In genomic region chr1:113756461-113756860, GRCh38 we compare ENCODE assay signal across 20 cellular contexts. TPM values are rescaled to one million over a fixed set of nuclear protein-coding genes. Genes with fewer than 3 reads are reported as not detected.
DNase-seq lines count a peak whose midpoint lies in the region; ATAC-seq and TF ChIP-seq lines count a peak whose summit lies in the region.
"Had no signal": no experiment of that assay in that cellular context is flagged by ENCODE, and none has a peak within 500 bp of the region (broad histone marks: within the 10 kb centered on the region; RNA-seq: fewer than 3 reads in every experiment).

No MANE protein-coding gene starts in this region.

- no peak overlapping the region for H3K9ac ChIP-seq in BLaER1
- H3K9ac ChIP-seq: parathyroid adenoma had no signal

- peaks cover 32% of the 10 kb centered on the region for H3K4me1 ChIP-seq in BLaER1
- H3K4me1 ChIP-seq in CD8-positive, alpha-beta memory T cell (ENCODE audit: insufficient read depth, low read length): peaks cover 10% of the 10 kb centered on the region
- no peaks in the 10 kb centered on the region for H3K4me1 ChIP-seq in ovary (ENCODE audit: insufficient read depth)
- H3K4me1 ChIP-seq: parathyroid adenoma had no signal

- H3K9me3 Mint-ChIP-seq in CD8-positive, alpha-beta memory T cell: no peaks in the 10 kb centered on the region
- H3K9me3 Mint-ChIP-seq in activated B cell treated with CpG ODN at 0.5 μM for 24 hours: no peaks in the 10 kb centered on the region
- H3K9me3 Mint-ChIP-seq in natural killer cell: no peaks in the 10 kb centered on the region
- H3K9me3 Mint-ChIP-seq: activated T-cell treated with anti-CD3 and anti-CD28 coated beads, Interleukin-2, amount 50 U/mL, for 24 hours had no signal

- H3K4me1 Mint-ChIP-seq in CD8-positive, alpha-beta memory T cell: peaks cover 28 to 43% (median 42%) of the 10 kb centered on the region in 3 donors
- H3K4me1 Mint-ChIP-seq in activated B cell treated with CpG ODN at 0.5 μM for 24 hours (peaks cover 21% of the 10 kb centered on the region), natural killer cell (peaks cover 44% of the 10 kb centered on the region in 2 donors)

- TF ChIP-seq CTCF in activated B cell treated with CpG ODN at 0.5 μM for 24 hours (IDR thresholded peaks at IDR 0.05) (no peak), natural killer cell (IDR thresholded peaks at IDR 0.05) (no peak), ovary (IDR thresholded peaks at IDR 0.05) (no peak)

- CTCF ChIA-PET in CD8-positive, alpha-beta memory T cell (lab: Charles Lee): no interaction called here
- CTCF ChIA-PET in activated B cell treated with CpG ODN at 0.5 μM for 24 hours (lab: Charles Lee): no interaction called here

- H3K9me3 ChIP-seq in BLaER1: no peaks in the 10 kb centered on the region
- no peaks in the 10 kb centered on the region for H3K9me3 ChIP-seq in CD8-positive, alpha-beta memory T cell (ENCODE audit: low read length)
- H3K9me3 ChIP-seq in ovary: no peaks in the 10 kb centered on the region
- H3K9me3 ChIP-seq: thyroid gland had no signal

- no peak for TF ChIP-seq POLR2A in ovary (IDR thresholded peaks at IDR 0.05)

- H3K27ac ChIP-seq in BLaER1: no peak overlapping the region
- no peak overlapping the region for H3K27ac ChIP-seq in CD8-positive, alpha-beta memory T cell (ENCODE audit: low read depth, low read length)
- no peak overlapping the region for H3K27ac ChIP-seq in ovary
- H3K27ac ChIP-seq: C4-2B, parathyroid adenoma, skin epidermis, thyroid gland had no signal

- no peak for DNase-seq in CD8-positive, alpha-beta memory T cell
- DNase-seq in activated B cell treated with CpG ODN at 0.5 μM for 24 hours (no peak), natural killer cell (no peak), NCI-H2081 treated with DMSO at 0.1 percent for 48 hours (lab: John Stamatoyannopoulos, UW) (no peak), NCI-H446 treated with DMSO at 0.1 percent for 48 hours (lab: John Stamatoyannopoulos, UW) (no peak), ovary (no peak)
- DNase-seq: activated CD4-positive, alpha-beta T cell treated with anti-CD3 and anti-CD28 coated beads for 1 hour; activated T-cell treated with anti-CD3 and anti-CD28 coated beads, Interleukin-2, amount 50 U/mL, for 24 hours; central memory CD4-positive, alpha-beta T cell; effector memory CD4-positive, alpha-beta T cell; hypothalamus; midbrain; NCI-H1048; NK-92 treated with Interleukin-12 subunit alpha and Interleukin-12 subunit beta, amount 100 ng/mL, for 24 hours; thyroid gland had no signal

- TF ChIP-seq EP300 in ovary (IDR thresholded peaks at IDR 0.05): no peak

- H3K27ac Mint-ChIP-seq in CD8-positive, alpha-beta memory T cell: peak overlapping the region in 1 of 8 donors; percentile 8
- no peak overlapping the region for H3K27ac Mint-ChIP-seq in activated B cell treated with CpG ODN at 0.5 μM for 24 hours
- peak overlapping the region; percentile 29 to 64 for H3K27ac Mint-ChIP-seq in natural killer cell
- H3K27ac Mint-ChIP-seq: activated T-cell treated with anti-CD3 and anti-CD28 coated beads, Interleukin-2, amount 50 U/mL, for 24 hours had no signal

- H3K36me3 Mint-ChIP-seq in CD8-positive, alpha-beta memory T cell: peaks cover 0 to 24% (median 3%) of the 10 kb centered on the region in 3 donors
- H3K36me3 Mint-ChIP-seq in activated B cell treated with CpG ODN at 0.5 μM for 24 hours (ENCODE audit: low read depth): peaks cover 27% of the 10 kb centered on the region
- H3K36me3 Mint-ChIP-seq in natural killer cell: no peaks in the 10 kb centered on the region

- H4K20me1 ChIP-seq in BLaER1: no peaks in the 10 kb centered on the region

- no peaks in the 10 kb centered on the region for H3K27me3 Mint-ChIP-seq in CD8-positive, alpha-beta memory T cell
- H3K27me3 Mint-ChIP-seq in activated B cell treated with CpG ODN at 0.5 μM for 24 hours (no peaks in the 10 kb centered on the region), natural killer cell (ENCODE audit: low read depth in 2 of 2) (no peaks in the 10 kb centered on the region)
- H3K27me3 Mint-ChIP-seq: activated T-cell treated with anti-CD3 and anti-CD28 coated beads, Interleukin-2, amount 50 U/mL, for 24 hours had no signal

- H3K36me3 ChIP-seq in BLaER1 (peaks cover 21% of the 10 kb centered on the region), ovary (no peaks in the 10 kb centered on the region)
- H3K36me3 ChIP-seq in CD8-positive, alpha-beta memory T cell (ENCODE audit: insufficient read depth, low read length): no peaks in the 10 kb centered on the region

- ATAC-seq in activated B cell treated with CpG ODN at 0.5 μM for 24 hours (ENCODE audit: low read depth): no peak
- no peak for ATAC-seq in natural killer cell
- ATAC-seq: Right ventricle myocardium inferior had no signal

- H3K4me3 ChIP-seq in BLaER1 (no peak overlapping the region), ovary (no peak overlapping the region)
- H3K4me3 ChIP-seq in CD8-positive, alpha-beta memory T cell (ENCODE audit: low read length): no peak overlapping the region
- H3K4me3 ChIP-seq: skin epidermis, thyroid gland had no signal

- POLR2A ChIA-PET in CD8-positive, alpha-beta memory T cell (lab: Charles Lee): interaction anchor here (0.5 to 0.7 kb wide), 2 partner anchors 13 to 40 kb away, joined by 6 to 9 read pairs; no protein-coding TSS in a partner anchor
- POLR2A ChIA-PET in activated B cell treated with CpG ODN at 0.5 μM for 24 hours (lab: Charles Lee): interaction anchor here (0.7 kb wide), 1 partner anchor 29 kb away, joined by 5 read pairs; no protein-coding TSS in a partner anchor

- intact Hi-C loops in activated B cell treated with CpG ODN at 0.5 μM for 24 hours (cut with micrococcal nuclease) (loop anchor here (5.0 kb wide), 3 partner anchors 364 to 1139 kb away; partner anchors contain the start of genes CAPZA1, CSDE1, MAGI3 and ST7L), natural killer cell (cut with micrococcal nuclease) (no loop called here), ovary (cut with DNase I) (loop anchor here in 1 of 4 donors (10.0 kb wide), 1 partner anchor 148 kb away; the partner anchor contains the start of genes AP4B1 and DCLRE1B)

- peak overlapping the region in 5 of 7 donors; percentile 16 to 70 (median 23) for H3K4me3 Mint-ChIP-seq in CD8-positive, alpha-beta memory T cell
- H3K4me3 Mint-ChIP-seq in activated B cell treated with CpG ODN at 0.5 μM for 24 hours: peak overlapping the region; percentile 15
- H3K4me3 Mint-ChIP-seq in natural killer cell: peak overlapping the region; percentile 76

- no peaks in the 10 kb centered on the region for H3K27me3 ChIP-seq in BLaER1
- H3K27me3 ChIP-seq in CD8-positive, alpha-beta memory T cell (ENCODE audit: insufficient read depth, low read length, poor library complexity, severe bottlenecking): no peaks in the 10 kb centered on the region
- H3K27me3 ChIP-seq in ovary: no peaks in the 10 kb centered on the region
- H3K27me3 ChIP-seq: thyroid gland had no signal

- peak overlapping the region; percentile 85 for H3K4me2 ChIP-seq in BLaER1

- WGBS in ovary, 3 donors: 91 to 100% (median 98%) methylated on average over 1 of the region's 1 CpG

RNA-seq across cellular contexts. Expression of gene PHTF1, which starts 2.8 kb away (rescaled TPM):
- total RNA-seq in CD8-positive, alpha-beta memory T cell: 10 to 100 TPM; 17.5 to 17.8 TPM
- polyA plus RNA-seq in CD8-positive, alpha-beta memory T cell: 14.5 TPM
- 19.2 and 25.0 TPM in 2 replicates for total RNA-seq in activated B cell treated with CpG ODN at 0.5 μM for 24 hours
- total RNA-seq in natural killer cell: 10 to 100 TPM; 37.1 to 40.7 (median 40.6) TPM
- 10 to 100 TPM in 3 of 7 donors, 1 to 10 TPM in 4; 6.6 to 28.6 (median 9.7) TPM for total RNA-seq in ovary
- 10 to 100 TPM in 1 of 2 donors, 1 to 10 TPM in 1; 4.5 to 10.8 TPM for polyA plus RNA-seq in ovary

RNA-seq across cellular contexts. Expression of gene RSBN1, which starts 55.8 kb away (rescaled TPM):
- 10 to 100 TPM; 18.5 to 19.2 TPM for total RNA-seq in CD8-positive, alpha-beta memory T cell
- 44.5 TPM for polyA plus RNA-seq in CD8-positive, alpha-beta memory T cell
- total RNA-seq in activated B cell treated with CpG ODN at 0.5 μM for 24 hours: 26.4 and 29.1 TPM in 2 replicates
- 10 to 100 TPM; 30.1 to 37.9 (median 36.5) TPM for total RNA-seq in natural killer cell
- total RNA-seq in ovary: 10 to 100 TPM; 28.1 to 36.1 (median 30.8) TPM
- polyA plus RNA-seq in ovary: 10 to 100 TPM; 10.5 to 15.6 TPM

Comparison
In these comparisons a context has a peak if more than half of its experiments do, and no peak if none do; other contexts are left out.
1. H3K4me3 Mint-ChIP-seq: peak in every context shown above with its lines; median percentile 76 in natural killer cell; 23 in CD8-positive, alpha-beta memory T cell; 15 in activated B cell treated with CpG ODN at 0.5 μM for 24 hours.